27 cellular contexts compared by ENCODE assay signal in the genomic region with DNA sequence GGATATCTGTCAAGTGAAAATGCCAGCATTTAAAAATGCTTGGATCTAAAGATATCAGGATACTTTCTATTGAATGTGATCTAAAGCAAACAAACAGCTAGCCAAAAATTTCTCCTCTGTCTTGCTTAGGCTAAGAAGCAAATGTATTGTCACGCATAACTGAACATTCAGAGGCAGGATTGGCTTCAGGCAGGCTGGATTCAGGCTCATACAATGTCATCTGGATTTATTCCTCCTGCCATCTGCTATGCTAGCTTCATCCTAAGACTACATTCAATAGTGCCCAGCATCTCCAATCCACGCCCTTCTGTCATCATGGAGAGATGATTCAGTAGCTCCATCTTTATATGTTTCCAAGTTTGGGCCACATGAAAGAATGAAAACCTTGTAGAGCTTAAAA.
"Had no signal": no experiment of that assay in that cellular context is flagged by ENCODE, and none has a peak within 500 bp of the region (broad histone marks: within the 10 kb centered on the region; RNA-seq: fewer than 3 reads in every experiment).

No MANE protein-coding gene starts in this region.

- H3K4me3 ChIP-seq: esophagus squamous epithelium, gastrocnemius medialis, hepatocyte, right lobe of liver, thoracic aorta, uterus had no signal

- H3K4me1 ChIP-seq: esophagus squamous epithelium, gastrocnemius medialis, right lobe of liver, uterus had no signal

- H3K36me3 ChIP-seq: esophagus squamous epithelium, gastrocnemius medialis, neutrophil, right lobe of liver, thoracic aorta, uterus had no signal

- DNase-seq: activated CD4-positive, alpha-beta memory T cell treated with anti-CD3 and anti-CD28 coated beads, Interleukin-2, amount 10 ng/mL, durations not matched to agents 7 days and 5 days; activated CD4-positive, alpha-beta T cell treated with anti-CD3 and anti-CD28 coated beads for 4 hours; activated CD8-positive, alpha-beta memory T cell treated with anti-CD3 and anti-CD28 coated beads, Interleukin-2, amount 50 U/mL, for 48 hours; activated gamma-delta T cell; activated naive CD4-positive, alpha-beta T cell treated with anti-CD3 and anti-CD28 coated beads, Interleukin-2, amount 10 ng/mL, durations not matched to agents 7 days and 5 days; activated naive CD8-positive, alpha-beta T cell treated with anti-CD3 and anti-CD28 coated beads, Interleukin-2, amount 10 ng/mL, durations not matched to agents 7 days and 5 days; activated T-cell treated with anti-CD3 and anti-CD28 coated beads, Interleukin-2, amount 50 U/mL, for 24 hours; amygdala; dermis blood vessel endothelial cell; effector CD8-positive, alpha-beta T cell; esophagus squamous epithelium; gastrocnemius medialis; glutamatergic neuron; islet precursor cell; left cardiac atrium; left ventricle myocardium superior; naive B cell; nephron progenitor cell; right lobe of liver; stimulated activated CD4-positive, alpha-beta T cell treated with anti-CD3 and anti-CD28 coated beads, Interleukin-12 subunit alpha, Interleukin-12 subunit beta, amount 100 ng/mL, for 4 hours; stimulated activated CD4-positive, alpha-beta T cell treated with anti-CD3 and anti-CD28 coated beads, Interleukin-4, amount 100 ng/mL, for 24 hours; uterus had no signal

- H3K9me3 ChIP-seq: gastrocnemius medialis, neutrophil, right lobe of liver, thoracic aorta, uterus had no signal

- H3K27me3 ChIP-seq: esophagus squamous epithelium, gastrocnemius medialis, hepatocyte, right lobe of liver, uterus had no signal

- FAIRE-seq: bronchial epithelial cell, endometrium had no signal
